1 cellular context compared by ENCODE assay signal in genomic region chr9:14277202-14277601, GRCh38.
TF ChIP-seq lines count a peak whose summit lies in the region.

No MANE protein-coding gene starts in this region.

TF ChIP-seq in H1, 55 proteins besides CTCF, POLR2A, EP300 and RAD21 (continued from another document):
- TF ChIP-seq CHD7 (IDR thresholded peaks at IDR 0.05; ENCODE audit: insufficient replicate concordance, low read length): no peak
- no peak for TF ChIP-seq HDAC2 (IDR thresholded peaks at IDR 0.05; ENCODE audit: borderline replicate concordance in 1 of 2, low read depth in 2 of 2, low read length in 2 of 2)
- TF ChIP-seq TCF12 (IDR thresholded peaks at IDR 0.05; ENCODE audit: low read depth, low read length): no peak
- TF ChIP-seq GTF2F1 (IDR thresholded peaks at IDR 0.05; ENCODE audit: borderline replicate concordance, low read depth, low read length): no peak
- no peak for TF ChIP-seq BACH1 (IDR thresholded peaks at IDR 0.05; ENCODE audit: low read length)
